23 cellular contexts compared by ENCODE assay signal in the genomic region with DNA sequence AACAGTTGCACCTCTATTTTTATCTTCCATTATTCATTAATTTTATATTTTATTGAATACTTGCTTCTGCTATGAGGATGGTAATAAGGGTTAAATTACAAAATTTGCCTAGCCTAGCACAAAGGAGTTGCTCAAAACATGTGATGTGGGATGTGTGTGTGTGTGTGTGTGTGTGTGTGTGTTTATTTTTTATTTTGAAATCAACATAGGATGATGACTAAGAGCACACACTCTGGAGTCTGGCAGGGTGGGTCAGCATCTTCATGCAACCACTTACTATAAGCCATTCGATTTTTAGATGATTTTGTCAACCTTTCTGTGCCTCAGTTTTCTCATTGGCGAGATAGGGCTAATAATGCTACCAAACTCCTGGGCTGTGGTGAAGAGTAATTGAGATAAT. TPM values are rescaled to one million over a fixed set of nuclear protein-coding genes. Genes with fewer than 3 reads are reported as not detected.
"Had no signal": no experiment of that assay in that cellular context is flagged by ENCODE, and none has a peak within 500 bp of the region (broad histone marks: within the 10 kb centered on the region; RNA-seq: fewer than 3 reads in every experiment).

No MANE protein-coding gene starts in this region.

- H3K4me3 ChIP-seq: dorsolateral prefrontal cortex, gastrocnemius medialis, left lung, neural progenitor cell, right lobe of liver, smooth muscle cell, suprapubic skin, transverse colon, vagina had no signal

- H3K9ac ChIP-seq: neural progenitor cell, parathyroid adenoma had no signal

- H3K4me1 ChIP-seq: gastrocnemius medialis, left lung, parathyroid adenoma, right lobe of liver, suprapubic skin, transverse colon, vagina had no signal

- ATAC-seq: esophagus mucosa; gastrocnemius medialis; left cardiac atrium; left lung; naive thymus-derived CD4-positive, alpha-beta T cell; right lobe of liver; stimulated activated naive CD8-positive, alpha-beta T cell treated with anti-CD3 and anti-CD28 coated beads, Interleukin-15, amount 100 ng/mL, for 72 hours had no signal

- H3K27me3 ChIP-seq: gastrocnemius medialis, left lung, neural progenitor cell, right lobe of liver, suprapubic skin, transverse colon, vagina had no signal

- DNase-seq: dorsolateral prefrontal cortex; effector CD4-positive, alpha-beta T cell; gastrocnemius medialis; head of caudate nucleus; left cardiac atrium; left lung; midbrain; naive thymus-derived CD4-positive, alpha-beta T cell; right lobe of liver; stimulated activated CD4-positive, alpha-beta T cell treated with anti-CD3 and anti-CD28 coated beads, Interleukin-12 subunit alpha, Interleukin-12 subunit beta, amount 100 ng/mL, for 4 hours; stimulated activated CD4-positive, alpha-beta T cell treated with anti-CD3 and anti-CD28 coated beads, Interleukin-1b, Interleukin-23, amount 100 ng/mL, for 48 hours; stimulated activated CD4-positive, alpha-beta T cell treated with anti-CD3 and anti-CD28 coated beads, Interleukin-4, amount 100 ng/mL, for 1 hour; stimulated activated CD8-positive, alpha-beta memory T cell treated with anti-CD3 and anti-CD28 coated beads, Interleukin-4, amount 100 ng/mL, for 48 hours; stimulated activated naive CD4-positive, alpha-beta T cell; stimulated activated naive CD8-positive, alpha-beta T cell treated with anti-CD3 and anti-CD28 coated beads, Interleukin-15, amount 100 ng/mL, for 72 hours; transverse colon had no signal

- H3K27ac ChIP-seq: dorsolateral prefrontal cortex, epithelial cell of prostate, gastrocnemius medialis, left lung, neural progenitor cell, parathyroid adenoma, right lobe of liver, suprapubic skin, transverse colon, vagina had no signal

- H2AFZ ChIP-seq: neural progenitor cell, parathyroid adenoma had no signal

- H3K9me3 ChIP-seq: gastrocnemius medialis, left lung, right lobe of liver, suprapubic skin, transverse colon, vagina had no signal

- H3K4me2 ChIP-seq: neural progenitor cell, smooth muscle cell had no signal

- H3K36me3 ChIP-seq: gastrocnemius medialis, left lung, neural progenitor cell, right lobe of liver, suprapubic skin, transverse colon, vagina had no signal

- H3K79me2 ChIP-seq: parathyroid adenoma had no signal

RNA-seq across cellular contexts. Expression of a gene that starts 57.7 kb away (rescaled TPM):
- polyA plus RNA-seq: naive thymus-derived CD4-positive, alpha-beta T cell had no signal
